ENCODE assay signal across 17 cellular contexts in the genomic region with DNA sequence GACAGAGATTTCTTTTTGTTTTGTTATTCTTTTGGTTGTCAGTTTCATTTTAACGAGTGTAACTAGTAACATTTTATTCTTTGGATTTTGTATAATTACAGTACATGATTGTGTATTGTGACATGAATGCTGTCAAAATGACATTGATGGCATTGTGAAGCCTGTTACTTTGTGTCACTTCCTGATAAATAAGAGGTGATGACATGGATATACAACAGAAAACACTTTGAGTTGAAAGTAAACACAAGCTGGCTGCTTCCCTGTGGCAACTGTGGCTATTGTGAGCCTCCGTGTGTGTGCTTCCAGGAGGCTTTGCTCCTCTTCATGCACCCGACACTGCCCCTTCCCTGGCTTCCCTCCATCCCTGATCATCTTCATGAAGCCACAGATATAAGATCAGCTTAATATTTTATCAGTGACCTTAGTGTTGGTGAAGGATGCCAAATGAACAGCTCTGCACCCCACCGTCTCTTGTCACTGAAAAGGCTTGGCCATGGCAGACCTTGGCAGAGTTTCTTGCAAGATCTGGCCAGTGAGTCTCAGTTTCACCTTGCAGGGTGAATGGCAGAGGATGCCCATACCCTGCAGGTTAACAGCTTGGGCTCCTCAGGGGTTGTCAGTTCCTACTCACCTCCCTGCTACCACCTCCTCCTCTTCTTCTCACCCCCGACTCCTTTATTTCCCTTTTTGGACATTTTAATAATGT.
A peak's percentile ranks its signal among the peaks of the same experiment; 100 is the strongest.
DNase-seq lines count a peak whose midpoint lies in the region; ATAC-seq, FAIRE-seq and TF ChIP-seq lines count a peak whose summit lies in the region.
"Had no signal": no experiment of that assay in that cellular context is flagged by ENCODE, and none has a peak within 500 bp of the region (broad histone marks: within the 10 kb centered on the region; RNA-seq: fewer than 3 reads in every experiment).

No MANE protein-coding gene starts in this region.

- H3K79me2 ChIP-seq in neural cell (replicated peaks; ENCODE audit: insufficient read depth, low read length) = no peaks in the 10 kb centered on the region

- CTCF ChIA-PET in A549 (lab: Yijun Ruan, JAX) = interaction anchor here (1.0 to 1.2 kb wide), 3 partner anchors 13 to 192 kb away, joined by 3 to 4 read pairs (median 3); a partner anchor contains a TSS

- no peaks in the 10 kb centered on the region for H3K9me3 ChIP-seq in A549
- H3K9me3 ChIP-seq in neural cell (ENCODE audit: low read length) = no peaks in the 10 kb centered on the region
- no peaks in the 10 kb centered on the region for H3K9me3 ChIP-seq in body of pancreas

- in situ Hi-C loops in KBM-7 (cut with MboI; ENCODE audit: low pct_unique_long_range_greater_than_20kb, low sequenced_read_pairs) = no loop called here

- H2AFZ ChIP-seq in neural cell (ENCODE audit: low read depth, low read length) = no peak overlapping the region

- H3K9ac ChIP-seq in neural cell (ENCODE audit: low read length) = no peak overlapping the region

- TF ChIP-seq RAD21 in A549 (conservative IDR thresholded peaks at IDR 0.05 in 1 of 2, IDR thresholded peaks at IDR 0.05 in 1 of 2) (no peak), neural cell (conservative IDR thresholded peaks at IDR 0.05) (no peak)

- H3K27me3 ChIP-seq in neural cell (ENCODE audit: insufficient read depth, low read depth, low read length) (no peaks in the 10 kb centered on the region), body of pancreas (no peaks in the 10 kb centered on the region)

- DNase-seq in A549 (ENCODE audit: low read depth in 1 of 2, low spot score in 1 of 2) (no peak), DMS153 treated with DMSO at 0.1 percent for 48 hours (lab: John Stamatoyannopoulos, UW; ENCODE audit: unreplicated experiment) (peak; percentile 32), NCI-H748 (lab: John Stamatoyannopoulos, UW; ENCODE audit: unreplicated experiment) (peak; percentile 29), body of pancreas (no peak), KBM-7 (no peak)
- DNase-seq in activated CD4-positive, CD25-positive, alpha-beta regulatory T cell treated with anti-CD3 and anti-CD28 coated beads, Interleukin-2, amount 50 U/mL, for 72 hours = no peak
- DNase-seq: CD4-positive, CD25-positive, alpha-beta regulatory T cell; COR-L47; GDM1; Karpas-422; MV-4-11; NCI-H1105 treated with DMSO at 0.1 percent for 48 hours; NCI-H1694; NCI-H2107; NCI-H524; Right ventricle myocardium superior had no signal

- H3K4me3 ChIP-seq in A549 (no peak overlapping the region), neural cell (ENCODE audit: low read length) (no peak overlapping the region), body of pancreas (no peak overlapping the region)

- intact Hi-C loops in body of pancreas (cut with DNase I) = no loop called here

- TF ChIP-seq EP300 in A549 (IDR thresholded peaks at IDR 0.05) (no peak), neural cell (conservative IDR thresholded peaks at IDR 0.05; ENCODE audit: poor library complexity, severe bottlenecking) (peak; percentile 20)

- ATAC-seq in A549 (no peak), body of pancreas (no peak)

- no peaks in the 10 kb centered on the region for H4K20me1 ChIP-seq in neural cell (ENCODE audit: insufficient read depth)

- H3K27ac ChIP-seq in A549 (peak overlapping the region; percentile 6 to 31; a peak in 2 of 6 replicates), neural cell (ENCODE audit: low read length) (no peak overlapping the region), body of pancreas (no peak overlapping the region)

- no peaks in the 10 kb centered on the region for H3F3A ChIP-seq in neural cell (ENCODE audit: insufficient read depth, low read length, poor library complexity, severe bottlenecking)

- 60% methylated on average over 5 of the region's 5 CpGs for WGBS in A549 (ENCODE audit: missing lambda C conversion rate)
- WGBS in body of pancreas, 2 donors = 49 to 57% methylated on average over 5 of the region's 5 CpGs

- TF ChIP-seq POLR2A in A549 (IDR thresholded peaks at IDR 0.05; ENCODE audit: low read length) (no peak), body of pancreas (IDR thresholded peaks at IDR 0.05) (no peak)

- H3K9me2 ChIP-seq in neural cell (ENCODE audit: insufficient read depth, low read length) = no peaks in the 10 kb centered on the region

- no peak for TF ChIP-seq CTCF in A549 (IDR thresholded peaks at IDR 0.05)
- TF ChIP-seq CTCF in neural cell (IDR thresholded peaks at IDR 0.05; ENCODE audit: poor library complexity, severe bottlenecking) = no peak
- TF ChIP-seq CTCF in body of pancreas (IDR thresholded peaks at IDR 0.05) = no peak

- H3K4me1 ChIP-seq in A549 (peaks cover 44% of the 10 kb centered on the region), body of pancreas (no peaks in the 10 kb centered on the region)

- no peaks in the 10 kb centered on the region for H3K36me3 ChIP-seq in neural cell (ENCODE audit: insufficient read depth, low read length)
- H3K36me3 ChIP-seq in body of pancreas (replicated peaks in 1 of 2; ENCODE audit: insufficient read depth in 1 of 2, low read depth in 2 of 2) = no peaks in the 10 kb centered on the region

- POLR2A ChIA-PET in A549 (lab: Yijun Ruan, JAX) = no interaction called here

- FAIRE-seq in A549 (lab: Jason Lieb, UNC) = no peak

- H3K4me2 ChIP-seq in A549 = 0 out of 3 replicates have a peak overlapping the region, but pooled peaks have one; percentile 10
- H3K4me2 ChIP-seq in neural cell (ENCODE audit: low read length) = no peak overlapping the region

TF ChIP-seq in A549, 52 proteins besides CTCF, POLR2A, EP300 and RAD21 (continues in another document):
- no peak for TF ChIP-seq NR3C1 (IDR thresholded peaks at IDR 0.05)
- TF ChIP-seq, protein P1, sequence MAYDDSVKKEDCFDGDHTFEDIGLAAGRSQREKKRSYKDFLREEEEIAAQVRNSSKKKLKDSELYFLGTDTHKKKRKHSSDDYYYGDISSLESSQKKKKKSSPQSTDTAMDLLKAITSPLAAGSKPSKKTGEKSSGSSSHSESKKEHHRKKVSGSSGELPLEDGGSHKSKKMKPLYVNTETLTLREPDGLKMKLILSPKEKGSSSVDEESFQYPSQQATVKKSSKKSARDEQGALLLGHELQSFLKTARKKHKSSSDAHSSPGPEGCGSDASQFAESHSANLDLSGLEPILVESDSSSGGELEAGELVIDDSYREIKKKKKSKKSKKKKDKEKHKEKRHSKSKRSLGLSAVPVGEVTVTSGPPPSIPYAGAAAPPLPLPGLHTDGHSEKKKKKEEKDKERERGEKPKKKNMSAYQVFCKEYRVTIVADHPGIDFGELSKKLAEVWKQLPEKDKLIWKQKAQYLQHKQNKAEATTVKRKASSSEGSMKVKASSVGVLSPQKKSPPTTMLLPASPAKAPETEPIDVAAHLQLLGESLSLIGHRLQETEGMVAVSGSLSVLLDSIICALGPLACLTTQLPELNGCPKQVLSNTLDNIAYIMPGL (CRISPR knock-in tag; IDR thresholded peaks at IDR 0.05; ENCODE audit: borderline replicate concordance) = no peak
- no peak for TF ChIP-seq KDM1A (IDR thresholded peaks at IDR 0.05; ENCODE audit: low read depth)
- TF ChIP-seq EHMT2 (IDR thresholded peaks at IDR 0.05; ENCODE audit: low read depth) = no peak
- TF ChIP-seq HOXA7 (CRISPR knock-in tag; IDR thresholded peaks at IDR 0.05) = no peak
- TF ChIP-seq RNF2 (IDR thresholded peaks at IDR 0.05; ENCODE audit: borderline replicate concordance, low read depth) = no peak
- TF ChIP-seq PHF8 (IDR thresholded peaks at IDR 0.05; ENCODE audit: borderline replicate concordance, low read depth) = no peak
- TF ChIP-seq, protein P2, sequence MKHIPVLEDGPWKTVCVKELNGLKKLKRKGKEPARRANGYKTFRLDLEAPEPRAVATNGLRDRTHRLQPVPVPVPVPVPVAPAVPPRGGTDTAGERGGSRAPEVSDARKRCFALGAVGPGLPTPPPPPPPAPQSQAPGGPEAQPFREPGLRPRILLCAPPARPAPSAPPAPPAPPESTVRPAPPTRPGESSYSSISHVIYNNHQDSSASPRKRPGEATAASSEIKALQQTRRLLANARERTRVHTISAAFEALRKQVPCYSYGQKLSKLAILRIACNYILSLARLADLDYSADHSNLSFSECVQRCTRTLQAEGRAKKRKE (CRISPR knock-in tag; IDR thresholded peaks at IDR 0.05; ENCODE audit: low read depth) = no peak
- TF ChIP-seq TFCP2L1 (CRISPR knock-in tag; IDR thresholded peaks at IDR 0.05) = no peak

TF ChIP-seq in neural cell, 6 proteins besides CTCF, POLR2A, EP300 and RAD21:
- TF ChIP-seq, protein P3, sequence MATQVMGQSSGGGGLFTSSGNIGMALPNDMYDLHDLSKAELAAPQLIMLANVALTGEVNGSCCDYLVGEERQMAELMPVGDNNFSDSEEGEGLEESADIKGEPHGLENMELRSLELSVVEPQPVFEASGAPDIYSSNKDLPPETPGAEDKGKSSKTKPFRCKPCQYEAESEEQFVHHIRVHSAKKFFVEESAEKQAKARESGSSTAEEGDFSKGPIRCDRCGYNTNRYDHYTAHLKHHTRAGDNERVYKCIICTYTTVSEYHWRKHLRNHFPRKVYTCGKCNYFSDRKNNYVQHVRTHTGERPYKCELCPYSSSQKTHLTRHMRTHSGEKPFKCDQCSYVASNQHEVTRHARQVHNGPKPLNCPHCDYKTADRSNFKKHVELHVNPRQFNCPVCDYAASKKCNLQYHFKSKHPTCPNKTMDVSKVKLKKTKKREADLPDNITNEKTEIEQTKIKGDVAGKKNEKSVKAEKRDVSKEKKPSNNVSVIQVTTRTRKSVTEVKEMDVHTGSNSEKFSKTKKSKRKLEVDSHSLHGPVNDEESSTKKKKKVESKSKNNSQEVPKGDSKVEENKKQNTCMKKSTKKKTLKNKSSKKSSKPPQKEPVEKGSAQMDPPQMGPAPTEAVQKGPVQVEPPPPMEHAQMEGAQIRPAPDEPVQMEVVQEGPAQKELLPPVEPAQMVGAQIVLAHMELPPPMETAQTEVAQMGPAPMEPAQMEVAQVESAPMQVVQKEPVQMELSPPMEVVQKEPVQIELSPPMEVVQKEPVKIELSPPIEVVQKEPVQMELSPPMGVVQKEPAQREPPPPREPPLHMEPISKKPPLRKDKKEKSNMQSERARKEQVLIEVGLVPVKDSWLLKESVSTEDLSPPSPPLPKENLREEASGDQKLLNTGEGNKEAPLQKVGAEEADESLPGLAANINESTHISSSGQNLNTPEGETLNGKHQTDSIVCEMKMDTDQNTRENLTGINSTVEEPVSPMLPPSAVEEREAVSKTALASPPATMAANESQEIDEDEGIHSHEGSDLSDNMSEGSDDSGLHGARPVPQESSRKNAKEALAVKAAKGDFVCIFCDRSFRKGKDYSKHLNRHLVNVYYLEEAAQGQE (IDR thresholded peaks at IDR 0.05; ENCODE audit: borderline replicate concordance) = no peak
- TF ChIP-seq EZH2 (IDR thresholded peaks at IDR 0.05; ENCODE audit: borderline replicate concordance, insufficient read depth, low read length, poor library complexity, severe bottlenecking) (no peak), SMC3 (conservative IDR thresholded peaks at IDR 0.05; ENCODE audit: poor library complexity) (no peak), MXI1 (conservative IDR thresholded peaks at IDR 0.05; ENCODE audit: poor library complexity, severe bottlenecking) (no peak), POLR2AphosphoS5 (IDR thresholded peaks at IDR 0.05) (no peak), TAF1 (IDR thresholded peaks at IDR 0.05; ENCODE audit: low read depth) (no peak)

Comparison
In these comparisons a context has a peak if more than half of its experiments do, and no peak if none do; other contexts are left out.
1. DNase-seq: peak in DMS153 treated with DMSO at 0.1 percent for 48 hours (single experiment) and NCI-H748 (single experiment); none in A549 (0 of 2), body of pancreas (0 of 4), activated CD4-positive, CD25-positive, alpha-beta regulatory T cell treated with anti-CD3 and anti-CD28 coated beads, Interleukin-2, amount 50 U/mL, for 72 hours (single experiment) and KBM-7 (single experiment).
2. H3K27ac ChIP-seq: peak in A549 (2 of 2); none in neural cell (single experiment) and body of pancreas (0 of 4).